Comparison of ENCODE assay signal across 9 cellular contexts in genomic region chr22:26642465-26643367, GRCh38. TPM values are rescaled to one million over a fixed set of nuclear protein-coding genes. Genes with fewer than 3 reads are reported as not detected.
A peak's percentile ranks its signal among the peaks of the same experiment; 100 is the strongest.
DNase-seq lines count a peak whose midpoint lies in the region; ATAC-seq and TF ChIP-seq lines count a peak whose summit lies in the region.
"Had no signal": no experiment of that assay in that cellular context is flagged by ENCODE, and none has a peak within 500 bp of the region (broad histone marks: within the 10 kb centered on the region; RNA-seq: fewer than 3 reads in every experiment).

No MANE protein-coding gene starts in this region.

- H3K4me3 Mint-ChIP-seq in immature natural killer cell: peak overlapping the region; percentile 73 to 89 (median 81)

- H3K4me3 ChIP-seq in A673 (ENCODE audit: low read depth, low read length, poor library complexity, severe bottlenecking): no peak overlapping the region

- peak; percentile 22 for DNase-seq in A673 (ENCODE audit: low spot score)
- peak; percentile 78 for DNase-seq in activated T-cell treated with anti-CD3 and anti-CD28 coated beads for 24 hours (ENCODE audit: low read depth)
- DNase-seq in immature natural killer cell: peak; percentile 81 to 82 (median 82)
- peak; percentile 69 to 81 for DNase-seq in stimulated activated CD8-positive, alpha-beta memory T cell treated with anti-CD3 and anti-CD28 coated beads, Interleukin-7, amount 100 ng/mL, for 4 hours (ENCODE audit: low read depth in 2 of 2)
- no peak for DNase-seq in LoVo (ENCODE audit: low spot score)
- no peak for DNase-seq in posterior cingulate gyrus

- peak overlapping the region; percentile 96 to 99 (median 98) for H3K27ac Mint-ChIP-seq in immature natural killer cell

- TF ChIP-seq CTCF in A673 (conservative IDR thresholded peaks at IDR 0.05; ENCODE audit: low read depth, low read length): no peak

- no peaks in the 10 kb centered on the region for H3K27me3 ChIP-seq in A673 (replicated peaks; ENCODE audit: insufficient read depth, low read depth, low read length, poor library complexity)

- intact Hi-C loops in A673 (cut with micrococcal nuclease; ENCODE audit: unreplicated experiment) (no loop called here), posterior cingulate gyrus (cut with DNase I) (no loop called here)

- peaks cover 6 to 20% (median 19%) of the 10 kb centered on the region in 3 donors for H3K27me3 Mint-ChIP-seq in immature natural killer cell (ENCODE audit: low read depth in 3 of 3)

- CTCF ChIA-PET in A673 (lab: Charles Lee): interaction anchor here (0.5 kb wide), 1 partner anchor 10 kb away, joined by 3 read pairs; no protein-coding TSS in a partner anchor

- H3K4me1 Mint-ChIP-seq in immature natural killer cell: peaks cover 76 to 81% of the 10 kb centered on the region in 2 donors

- no peak for ATAC-seq in GM18520 (IDR thresholded peaks at IDR 0.05; ENCODE audit: unreplicated experiment)

- BruUV-seq in A673 (replicated peaks; lab: Mats Ljungman, UMichigan): no TSS peak

- no peaks in the 10 kb centered on the region for H3K9me3 ChIP-seq in A673 (ENCODE audit: low read depth, low read length, poor library complexity, severe bottlenecking)
- no peaks in the 10 kb centered on the region for H3K9me3 ChIP-seq in KOPT-K1 (ENCODE audit: insufficient read depth, low read length, poor library complexity, severe bottlenecking)

- H3K4me1 ChIP-seq in A673 (ENCODE audit: insufficient read depth, low read length, poor library complexity, severe bottlenecking): peaks cover 34% of the 10 kb centered on the region

- POLR2A ChIA-PET in A673 (lab: Charles Lee; ENCODE audit: low non-redundant PET): interaction anchor here (0.7 kb wide), 1 partner anchor 29 kb away, joined by 9 read pairs; no protein-coding TSS in a partner anchor

- H3K9me3 Mint-ChIP-seq in immature natural killer cell: no peaks in the 10 kb centered on the region

- no peaks in the 10 kb centered on the region for H3K36me3 Mint-ChIP-seq in immature natural killer cell

- H3K36me3 ChIP-seq in A673 (ENCODE audit: insufficient read depth, low read length, poor library complexity, severe bottlenecking): no peaks in the 10 kb centered on the region
- H3K36me3 ChIP-seq in KOPT-K1 (ENCODE audit: insufficient read depth, low read length): no peaks in the 10 kb centered on the region

- H3K27ac ChIP-seq in A673 (ENCODE audit: low read depth, low read length, poor library complexity, severe bottlenecking) (peak overlapping the region; percentile 58), KOPT-K1 (ENCODE audit: low read depth, low read length, poor library complexity, severe bottlenecking) (peak overlapping the region; percentile 95)

RNA-seq across cellular contexts. Expression of gene MIAT, which starts 14.7 kb away (rescaled TPM):
- 6.2 and 6.8 TPM in 2 replicates for total RNA-seq in A673 (2021)
- 1 to 10 TPM in 1 of 3 donors, not detected in 2; 2.2 TPM for polyA plus RNA-seq in immature natural killer cell

RNA-seq across cellular contexts. Expression of gene CRYBA4, which starts 21.0 kb away (rescaled TPM):
- total RNA-seq in A673 (2021): not detected in 2 replicates
- under 1 TPM in 2 of 3 donors, not detected in 1; 0.46 to 0.95 TPM for polyA plus RNA-seq in immature natural killer cell
- total RNA-seq: bronchial epithelial cell had no signal

RNA-seq across cellular contexts. Expression of gene CRYBB1, which starts 24.9 kb away (rescaled TPM):
- total RNA-seq in A673 (2021): not detected in 2 replicates
- not detected for polyA plus RNA-seq in immature natural killer cell
- total RNA-seq: bronchial epithelial cell had no signal

RNA-seq across cellular contexts. Expression of gene TPST2, which starts 52.8 kb away (rescaled TPM):
- total RNA-seq in A673 (2021): 8.2 and 10.9 TPM in 2 replicates
- polyA plus RNA-seq in immature natural killer cell: 100 to 1,000 TPM; 352 to 519 (median 512) TPM

Comparison
In these comparisons a context has a peak if more than half of its experiments do, and no peak if none do; other contexts are left out.
1. DNase-seq: peak in A673 (single experiment), activated T-cell treated with anti-CD3 and anti-CD28 coated beads for 24 hours (single experiment), immature natural killer cell (3 of 3) and stimulated activated CD8-positive, alpha-beta memory T cell treated with anti-CD3 and anti-CD28 coated beads, Interleukin-7, amount 100 ng/mL, for 4 hours (2 of 2); none in LoVo (single experiment) and posterior cingulate gyrus (0 of 10).